10 cellular contexts compared by ENCODE assay signal in the genomic region with DNA sequence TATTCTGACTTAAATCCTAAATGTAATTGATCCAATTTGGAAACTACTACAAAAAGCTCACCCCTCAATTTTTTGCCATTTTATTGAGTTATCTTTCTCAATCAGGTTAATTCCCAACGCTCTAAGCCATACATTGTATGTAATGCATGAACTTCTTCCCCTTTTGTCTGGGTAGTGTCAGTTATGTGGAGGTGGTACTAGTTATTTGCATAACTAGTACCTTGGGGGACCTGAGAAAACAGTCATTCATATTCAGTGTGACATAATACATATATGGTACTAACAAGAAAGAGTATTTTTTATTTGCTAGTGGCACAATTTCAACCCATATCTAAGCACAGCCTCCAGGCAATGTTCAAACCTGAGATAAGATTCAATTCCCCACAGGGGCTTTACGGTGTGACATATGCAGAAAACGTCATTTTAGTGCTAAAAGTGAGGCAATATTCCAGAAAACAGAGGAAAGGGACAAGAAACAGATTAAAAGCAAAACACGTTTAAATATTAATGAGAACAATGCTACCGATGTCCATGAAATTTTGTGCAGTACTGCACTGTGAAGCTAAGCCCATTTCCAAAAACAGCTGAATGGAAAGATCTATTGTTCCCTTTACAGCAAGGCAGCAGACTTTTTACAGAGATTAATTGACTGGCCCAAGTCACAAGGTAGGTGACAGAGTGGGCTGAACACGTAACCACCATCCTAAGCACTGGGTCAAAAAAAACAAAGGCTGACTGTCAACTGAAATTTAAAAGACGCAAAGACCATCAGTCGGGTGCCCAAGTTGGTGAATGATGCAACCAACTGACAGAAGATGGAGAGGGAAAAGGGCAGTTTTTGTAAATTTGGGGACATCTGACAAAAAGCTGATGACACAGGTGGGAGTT. TPM values are rescaled to one million over a fixed set of nuclear protein-coding genes. Genes with fewer than 3 reads are reported as not detected.
DNase-seq lines count a peak whose midpoint lies in the region; ATAC-seq, FAIRE-seq and TF ChIP-seq lines count a peak whose summit lies in the region.
"Had no signal": no experiment of that assay in that cellular context is flagged by ENCODE, and none has a peak within 500 bp of the region (broad histone marks: within the 10 kb centered on the region; RNA-seq: fewer than 3 reads in every experiment).

No MANE protein-coding gene starts in this region.

- H3K27me3 ChIP-seq in PC-3 (ENCODE audit: low read length) (no peaks in the 10 kb centered on the region), H1 (replicated peaks in 1 of 4; ENCODE audit: control insufficient read depth in 3 of 4, extremely low read depth in 1 of 4, insufficient read depth in 3 of 4, low read length in 3 of 4) (no peaks in the 10 kb centered on the region)

- TF ChIP-seq CTCF in PC-3 (conservative IDR thresholded peaks at IDR 0.05; ENCODE audit: low read depth, low read length) (no peak), H1 (IDR thresholded peaks at IDR 0.05; ENCODE audit: control extremely low read depth in 1 of 3, insufficient read depth in 1 of 3, low read depth in 1 of 3, low read length in 3 of 3) (no peak), progenitor cell of endocrine pancreas (IDR thresholded peaks at IDR 0.05; ENCODE audit: unreplicated experiment) (no peak)

- peaks cover 45% of the 10 kb centered on the region for H3K79me2 ChIP-seq in PC-3 (ENCODE audit: low read length)
- no peaks in the 10 kb centered on the region for H3K79me2 ChIP-seq in H1 (ENCODE audit: control insufficient read depth in 1 of 2, insufficient read depth in 2 of 2, low read length in 2 of 2)

- no peak overlapping the region for H3K4ac ChIP-seq in H1 (replicated peaks; ENCODE audit: insufficient read length, low read depth, low read length)

- no peak for TF ChIP-seq RAD21 in H1 (IDR thresholded peaks at IDR 0.05 in 1 of 2, conservative IDR thresholded peaks at IDR 0.05 in 1 of 2; ENCODE audit: low read depth in 2 of 2, low read length in 2 of 2)

- no peaks in the 10 kb centered on the region for H3K9me2 ChIP-seq in PC-3 (replicated peaks; ENCODE audit: low read length)

- no peaks in the 10 kb centered on the region for H3K27me3 Mint-ChIP-seq in progenitor cell of endocrine pancreas

- H3K4me3 ChIP-seq in PC-3 (ENCODE audit: low read length), result peak overlapping the region; percentile 95
- H3K4me3 ChIP-seq in H1 (ENCODE audit: extremely low read depth in 1 of 4, insufficient read depth in 2 of 4, low read depth in 3 of 4, low read length in 4 of 4), result peak overlapping the region in 2 of 4 experiments; percentile 46 to 78; a peak in 4 of 8 replicates

- H4K91ac ChIP-seq in H1 (replicated peaks; ENCODE audit: insufficient read length, low read length), result no peak overlapping the region

- no peak overlapping the region for H3K27ac ChIP-seq in PC-3 (ENCODE audit: low read length)
- H3K27ac ChIP-seq in H1 (ENCODE audit: low read depth, low read length), result no peak overlapping the region

- H2BK15ac ChIP-seq in H1 (ENCODE audit: low read length), result no peak overlapping the region

- H2BK20ac ChIP-seq in H1 (ENCODE audit: low read length), result no peak overlapping the region

- peaks cover 3% of the 10 kb centered on the region; the same call in 1 of the 2 replicates for H3K23me2 ChIP-seq in H1 (ENCODE audit: low read depth, low read length)

- 87% methylated on average over 8 of the region's 8 CpGs; no CpG with 5 or more reads in 1 of the 2 experiments for WGBS in H1 (ENCODE audit: extremely low coverage in 1 of 2, insufficient coverage in 1 of 2, insufficient read length in 1 of 2, insufficient replicate concordance in 2 of 2, low coverage in 1 of 2, low lambda C conversion rate in 2 of 2, missing lambda C conversion rate in 1 of 2), 2 experiments

- H2AFZ ChIP-seq in PC-3 (ENCODE audit: low read length) (no peak overlapping the region), H1 (ENCODE audit: low read length) (no peak overlapping the region)

- no peaks in the 10 kb centered on the region for H3K9me3 ChIP-seq in PC-3 (ENCODE audit: low read length)
- H3K9me3 ChIP-seq in H1 (ENCODE audit: insufficient read depth in 2 of 2, low read depth in 1 of 2, low read length in 1 of 2), result no peaks in the 10 kb centered on the region

- H4K5ac ChIP-seq in H1 (ENCODE audit: insufficient read length, low read depth, low read length), result no peak overlapping the region

- H3K56ac ChIP-seq in H1 (replicated peaks; ENCODE audit: insufficient read length, low read depth, low read length), result no peak overlapping the region

- CTCF ChIA-PET in PC-3 (lab: Charles Lee) (interaction anchor here (0.7 to 2.0 kb wide), 2 partner anchors 12 to 109 kb away, joined by 3 to 16 read pairs; no protein-coding TSS in a partner anchor), H1 (lab: Charles Lee; ENCODE audit: partially characterized antibody) (interaction anchor here (0.6 to 6.0 kb wide), 12 partner anchors 10 to 877 kb away, joined by 3 to 42 read pairs (median 4); no protein-coding TSS in a partner anchor)

- H3K4me1 ChIP-seq in PC-3 (ENCODE audit: insufficient read depth, low read length), result peaks cover 20% of the 10 kb centered on the region
- peaks cover 0 to 6% (median 1%) of the 10 kb centered on the region in 4 experiments; a peak in 3 of 7 replicates for H3K4me1 ChIP-seq in H1 (replicated peaks in 1 of 4; ENCODE audit: control insufficient read depth in 3 of 4, insufficient read depth in 4 of 4, low read length in 3 of 4)

- no peak overlapping the region for H3K14ac ChIP-seq in H1 (ENCODE audit: insufficient read length)

- no peak for TF ChIP-seq POLR2A in H1 (IDR thresholded peaks at IDR 0.05; ENCODE audit: control extremely low read depth in 1 of 2, low read depth in 2 of 2, low read length in 2 of 2)

- H3K4me3 Mint-ChIP-seq in progenitor cell of endocrine pancreas (ENCODE audit: low read depth), result peak overlapping the region; percentile 81

- no peak overlapping the region for H2BK120ac ChIP-seq in H1 (replicated peaks; ENCODE audit: low read depth, low read length)

- no peak overlapping the region for H2AK5ac ChIP-seq in H1 (ENCODE audit: low read depth, low read length)

- H3K36me3 Mint-ChIP-seq in progenitor cell of endocrine pancreas (ENCODE audit: insufficient read depth), result peaks cover 6% of the 10 kb centered on the region

- H4K20me1 ChIP-seq in PC-3 (ENCODE audit: low read length) (no peaks in the 10 kb centered on the region), H1 (replicated peaks in 1 of 2; ENCODE audit: control insufficient read depth in 1 of 2, insufficient read depth in 2 of 2, low read length in 2 of 2) (no peaks in the 10 kb centered on the region)

- no peaks in the 10 kb centered on the region for H3K9me3 Mint-ChIP-seq in progenitor cell of endocrine pancreas (ENCODE audit: low read depth)

- no peaks in the 10 kb centered on the region for H3F3A ChIP-seq in PC-3 (ENCODE audit: low read length, unreplicated experiment)

- H2BK12ac ChIP-seq in H1 (ENCODE audit: low read depth, low read length), result peak overlapping the region; percentile 22; the same call in 1 of the 2 replicates

- no peak overlapping the region for H2BK5ac ChIP-seq in H1 (ENCODE audit: low read depth, low read length)

- H3K4me1 Mint-ChIP-seq in progenitor cell of endocrine pancreas (ENCODE audit: low read depth), result peaks cover 17% of the 10 kb centered on the region

- POLR2A ChIA-PET in PC-3 (lab: Charles Lee; ENCODE audit: unreplicated experiment) (interaction anchor here (0.6 to 0.7 kb wide), 4 partner anchors 10 to 54 kb away, joined by 3 to 10 read pairs (median 4); no protein-coding TSS in a partner anchor), H1 (lab: Charles Lee; ENCODE audit: partially characterized antibody) (interaction anchor here (0.6 to 3.0 kb wide), 9 partner anchors 11 to 846 kb away, joined by 3 to 10 read pairs (median 3); no protein-coding TSS in a partner anchor)

- H4K8ac ChIP-seq in H1 (ENCODE audit: extremely low read depth, insufficient read depth, low read length), result no peak overlapping the region

- H3K79me1 ChIP-seq in H1 (ENCODE audit: low read depth, low read length), result no peaks in the 10 kb centered on the region

- intact Hi-C loops in PC-3 (cut with micrococcal nuclease), result no loop called here

- no peak overlapping the region for H3K23ac ChIP-seq in H1 (ENCODE audit: insufficient read length)

- peak overlapping the region; percentile 98 for H3K27ac Mint-ChIP-seq in progenitor cell of endocrine pancreas

- TF ChIP-seq EP300 in H1 (IDR thresholded peaks at IDR 0.05; ENCODE audit: borderline replicate concordance in 1 of 2, low read depth in 2 of 2, low read length in 2 of 2), result no peak

- H3K9ac ChIP-seq in PC-3 (ENCODE audit: low read length) (peak overlapping the region; percentile 93), H1 (replicated peaks in 1 of 4; ENCODE audit: extremely low read depth in 1 of 4, low read depth in 3 of 4, low read length in 3 of 4) (no peak overlapping the region)

- H3K18ac ChIP-seq in H1 (ENCODE audit: extremely low read depth, low read length), result no peak overlapping the region

- H3K36me3 ChIP-seq in PC-3 (ENCODE audit: low read depth, low read length) (peaks cover 10% of the 10 kb centered on the region; the same call in 1 of the 2 replicates), H1 (ENCODE audit: control insufficient read depth in 2 of 4, insufficient read depth in 4 of 4, low read length in 3 of 4) (no peaks in the 10 kb centered on the region)

- ATAC-seq in PC-3 (no peak), GM19328 (IDR thresholded peaks at IDR 0.05; ENCODE audit: unreplicated experiment) (no peak), HG02588 (IDR thresholded peaks at IDR 0.05; ENCODE audit: unreplicated experiment) (no peak)

- H3K4me2 ChIP-seq in PC-3 (ENCODE audit: low read length), result peak overlapping the region; percentile 96
- peak overlapping the region in 1 of 2 experiments; percentile 52; a peak in 2 of 4 replicates for H3K4me2 ChIP-seq in H1 (ENCODE audit: insufficient read depth in 1 of 2, low read depth in 2 of 2, low read length in 2 of 2)

- FAIRE-seq in H1 (lab: Jason Lieb, UNC), result no peak
- FAIRE-seq: A204.1 had no signal

- DNase-seq in NCI-H1105 treated with DMSO at 0.1 percent for 48 hours (lab: John Stamatoyannopoulos, UW) (peak; percentile 5), NCI-H1105 (lab: John Stamatoyannopoulos, UW) (no peak), PC-3 (no peak), H1 (ENCODE audit: low read depth in 1 of 2, low spot score in 2 of 2) (no peak), progenitor cell of endocrine pancreas (ENCODE audit: low spot score, unreplicated experiment) (no peak), SIG-M5 treated with dmso at 0.1 percent for 504 hours (lab: John Stamatoyannopoulos, UW; ENCODE audit: unreplicated experiment) (no peak)
- DNase-seq: SIG-M5 had no signal

- BruUV-seq in PC-3 (replicated peaks; lab: Mats Ljungman, UMichigan), result TSS peak; percentile 52

RNA-seq across cellular contexts. Expression of a gene that starts 1.4 kb away (rescaled TPM):
- 31.7 and 44.1 TPM in 2 replicates for total RNA-seq in PC-3 (2014; rRNA removed)
- total RNA-seq in H1 (2021; fragmentation: NEBNext Ultra II Directional; extraction: Animal tissue kit (Norgen Biotek cat#: 25700)), result 12.2 and 14.2 TPM in 2 replicates
- 4.7 and 5.1 TPM in 2 replicates for polyA plus RNA-seq in H1 (2011; rRNA removed)
- polyA plus RNA-seq in H1 (2011; cell fraction: cytosol; rRNA removed), result 7.1 TPM
- 9.5 TPM for polyA plus RNA-seq in H1 (2011; cell fraction: nucleus; rRNA removed)
- polyA plus RNA-seq in H1 (2012, experiment 1 of 2), result 5.7 to 7.8 TPM (median 6.9 TPM) in 4 replicates
- polyA plus RNA-seq in H1 (2012, experiment 2 of 2), result 0.77 TPM
- 6.7 TPM for polyA plus RNA-seq in H1 (2013, experiment 1 of 2)
- polyA plus RNA-seq in H1 (2013, experiment 2 of 2), result 6.6 TPM
- 15.2 and 27.6 TPM in 2 replicates for polyA minus RNA-seq in H1 (2011; rRNA and poly(A)+ RNA removed)
- polyA minus RNA-seq in H1 (2011; cell fraction: cytosol; rRNA and poly(A)+ RNA removed), result 8.7 TPM
- 21.5 TPM for polyA minus RNA-seq in H1 (2011; cell fraction: nucleus; rRNA and poly(A)+ RNA removed)
- 32.3 and 34.3 TPM in 2 replicates for total RNA-seq in progenitor cell of endocrine pancreas

RNA-seq across cellular contexts. Expression of a gene that starts 41.4 kb away (rescaled TPM):
- total RNA-seq in PC-3 (2014; rRNA removed), result 10.0 and 11.4 TPM in 2 replicates
- total RNA-seq in H1 (2021; fragmentation: NEBNext Ultra II Directional; extraction: Animal tissue kit (Norgen Biotek cat#: 25700)), result 2.0 and 2.6 TPM in 2 replicates
- 2.2 TPM in 2 replicates for polyA plus RNA-seq in H1 (2011; rRNA removed)
- polyA plus RNA-seq in H1 (2011; cell fraction: cytosol; rRNA removed), result 2.1 TPM
- 1.3 TPM for polyA plus RNA-seq in H1 (2011; cell fraction: nucleus; rRNA removed)
- polyA plus RNA-seq in H1 (2012, experiment 1 of 2), result 1.6 to 2.4 TPM (median 1.8 TPM) in 4 replicates
- 2.9 TPM for polyA plus RNA-seq in H1 (2012, experiment 2 of 2)
- polyA plus RNA-seq in H1 (2013, experiment 1 of 2), result 2.8 TPM
- 2.3 TPM for polyA plus RNA-seq in H1 (2013, experiment 2 of 2)
- 0.46 and 0.76 TPM in 2 replicates for polyA minus RNA-seq in H1 (2011; rRNA and poly(A)+ RNA removed)
- polyA minus RNA-seq in H1 (2011; cell fraction: cytosol; rRNA and poly(A)+ RNA removed), result not detected
- 0.80 TPM for polyA minus RNA-seq in H1 (2011; cell fraction: nucleus; rRNA and poly(A)+ RNA removed)
- 17.9 and 18.9 TPM in 2 replicates for total RNA-seq in progenitor cell of endocrine pancreas
